In the genomic region with DNA sequence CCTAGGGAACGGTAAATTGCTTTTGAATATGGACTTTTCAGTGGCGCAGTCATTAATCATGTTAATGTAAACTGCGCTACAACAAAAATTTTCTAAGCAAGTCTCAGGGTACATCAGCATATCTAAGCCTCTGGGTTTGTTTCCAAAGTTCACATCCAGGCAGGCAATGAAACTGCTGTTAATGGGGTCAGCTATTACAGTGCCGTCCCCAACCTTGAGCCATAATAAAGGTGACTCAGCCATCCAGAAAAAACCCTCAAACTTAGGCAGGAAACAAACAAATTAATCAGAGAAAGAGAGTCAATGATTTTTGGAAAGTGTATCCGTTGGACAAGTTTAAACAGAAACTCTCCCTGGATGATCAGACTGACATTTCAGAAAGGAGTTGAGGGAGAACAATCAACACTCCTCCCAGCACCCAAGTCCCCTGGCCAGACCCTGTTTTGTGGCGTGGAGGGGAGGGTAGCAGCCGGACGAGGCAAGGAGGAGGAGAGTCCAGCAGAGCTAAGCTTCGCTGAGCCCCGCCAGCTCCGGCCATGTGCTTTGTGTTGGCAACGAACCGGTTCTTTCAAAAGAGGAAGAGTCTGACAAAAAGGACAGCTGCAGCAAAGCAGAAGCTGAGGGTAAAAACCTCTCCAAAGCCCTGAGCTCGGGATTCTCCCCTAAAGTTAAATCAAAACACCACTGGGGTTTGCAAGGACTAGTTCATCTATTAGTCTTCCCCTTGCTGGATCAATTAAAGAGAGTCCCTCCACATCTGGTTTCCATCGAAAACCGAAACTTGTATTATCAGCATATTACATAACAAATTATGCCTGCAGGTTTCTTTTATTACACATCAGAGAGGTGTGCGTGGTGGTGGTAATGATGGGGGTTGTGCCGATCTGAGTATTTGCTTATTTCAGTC, we compare ENCODE assay signal across 1 cellular context.
A peak's percentile ranks its signal among the peaks of the same experiment; 100 is the strongest.
TF ChIP-seq lines count a peak whose summit lies in the region.

No MANE protein-coding gene starts in this region.

TF ChIP-seq in HepG2, 621 proteins besides CTCF, POLR2A, EP300 and RAD21 (continued from another document and continues in another):
- TF ChIP-seq POGK (CRISPR knock-in tag; conservative IDR thresholded peaks at IDR 0.05) (no peak), SETDB1 (CRISPR knock-in tag; IDR thresholded peaks at IDR 0.05; ENCODE audit: borderline replicate concordance) (no peak), CBFB (CRISPR knock-in tag; IDR thresholded peaks at IDR 0.05) (no peak), ZNF275 (CRISPR knock-in tag; IDR thresholded peaks at IDR 0.05; ENCODE audit: borderline replicate concordance) (no peak), ATF7 (IDR thresholded peaks at IDR 0.05) (no peak), ATF7 (CRISPR knock-in tag; IDR thresholded peaks at IDR 0.05) (no peak), KLF6 (CRISPR knock-in tag; IDR thresholded peaks at IDR 0.05) (no peak), HNRNPLL (IDR thresholded peaks at IDR 0.05; ENCODE audit: low read depth, low read length, poor library complexity, severe bottlenecking) (no peak), ZNF235 (CRISPR knock-in tag; IDR thresholded peaks at IDR 0.05; ENCODE audit: borderline replicate concordance) (no peak), ZFP62 (CRISPR knock-in tag; IDR thresholded peaks at IDR 0.05) (no peak), RORA (CRISPR knock-in tag; IDR thresholded peaks at IDR 0.05) (no peak), NAIF1 (CRISPR knock-in tag; IDR thresholded peaks at IDR 0.05; ENCODE audit: borderline replicate concordance) (no peak), ARNTL (CRISPR knock-in tag; IDR thresholded peaks at IDR 0.05) (no peak), SMYD3 (CRISPR knock-in tag; IDR thresholded peaks at IDR 0.05) (no peak), MEIS1 (CRISPR knock-in tag; IDR thresholded peaks at IDR 0.05; ENCODE audit: borderline replicate concordance) (no peak), HNF4G (IDR thresholded peaks at IDR 0.05; ENCODE audit: borderline replicate concordance, low read depth, low read length) (no peak), HNF4G (CRISPR knock-in tag; IDR thresholded peaks at IDR 0.05; ENCODE audit: borderline replicate concordance, low read depth) (no peak), ZNF704 (CRISPR knock-in tag; IDR thresholded peaks at IDR 0.05; ENCODE audit: borderline replicate concordance) (no peak), SKI (IDR thresholded peaks at IDR 0.05; ENCODE audit: partially characterized antibody) (no peak), FOXA1 (IDR thresholded peaks at IDR 0.05) (no peak), FOXA1 (CRISPR knock-in tag; IDR thresholded peaks at IDR 0.05) (no peak), ZNF766 (CRISPR knock-in tag; IDR thresholded peaks at IDR 0.05; ENCODE audit: borderline replicate concordance) (no peak), PAF1 (CRISPR knock-in tag; IDR thresholded peaks at IDR 0.05) (no peak), ZNF362 (CRISPR knock-in tag; IDR thresholded peaks at IDR 0.05; ENCODE audit: borderline replicate concordance) (no peak), EHMT2 (IDR thresholded peaks at IDR 0.05; ENCODE audit: borderline replicate concordance, low read depth, low read length) (no peak), ZNF850 (CRISPR knock-in tag; conservative IDR thresholded peaks at IDR 0.05) (no peak), ZNF691 (CRISPR knock-in tag; IDR thresholded peaks at IDR 0.05; ENCODE audit: borderline replicate concordance, low read depth) (no peak), KDM4B (CRISPR knock-in tag; IDR thresholded peaks at IDR 0.05) (no peak), ZNF614 (CRISPR knock-in tag; IDR thresholded peaks at IDR 0.05; ENCODE audit: borderline replicate concordance) (0 out of 2 replicates have a peak, but pooled peaks have one; percentile 19), NFKB2 (CRISPR knock-in tag; IDR thresholded peaks at IDR 0.05; ENCODE audit: borderline replicate concordance) (no peak), PCBP2 (optimal IDR thresholded peaks at IDR 0.05; ENCODE audit: low read depth, low read length, poor library complexity, severe bottlenecking) (no peak), MTA1 (CRISPR knock-in tag; IDR thresholded peaks at IDR 0.05; ENCODE audit: borderline replicate concordance) (no peak), ZNF383 (CRISPR knock-in tag; IDR thresholded peaks at IDR 0.05; ENCODE audit: borderline replicate concordance) (no peak), ZNF335 (CRISPR knock-in tag; IDR thresholded peaks at IDR 0.05) (no peak), NR2F6 (IDR thresholded peaks at IDR 0.05) (no peak), NR2F6 (CRISPR knock-in tag; IDR thresholded peaks at IDR 0.05) (0 out of 2 replicates have a peak, but pooled peaks have one; percentile 25), TARDBP (CRISPR knock-in tag; IDR thresholded peaks at IDR 0.05) (no peak), EZH2 (conservative IDR thresholded peaks at IDR 0.05; ENCODE audit: low read depth, low read length) (no peak), TBP (CRISPR knock-in tag; IDR thresholded peaks at IDR 0.05) (no peak), BCL6 (CRISPR knock-in tag; IDR thresholded peaks at IDR 0.05) (peak; percentile 45; the same call in 1 of the 2 replicates), MYNN (CRISPR knock-in tag; IDR thresholded peaks at IDR 0.05; ENCODE audit: low read depth) (no peak), HNRNPL (IDR thresholded peaks at IDR 0.05; ENCODE audit: low read depth, low read length) (no peak), POLR2AphosphoS5 (IDR thresholded peaks at IDR 0.05; ENCODE audit: low read depth, low read length) (no peak)
- TF ChIP-seq, protein P1, sequence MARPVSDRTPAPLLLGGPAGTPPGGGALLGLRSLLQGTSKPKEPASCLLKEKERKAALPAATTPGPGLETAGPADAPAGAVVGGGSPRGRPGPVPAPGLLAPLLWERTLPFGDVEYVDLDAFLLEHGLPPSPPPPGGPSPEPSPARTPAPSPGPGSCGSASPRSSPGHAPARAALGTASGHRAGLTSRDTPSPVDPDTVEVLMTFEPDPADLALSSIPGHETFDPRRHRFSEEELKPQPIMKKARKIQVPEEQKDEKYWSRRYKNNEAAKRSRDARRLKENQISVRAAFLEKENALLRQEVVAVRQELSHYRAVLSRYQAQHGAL (CRISPR knock-in tag; IDR thresholded peaks at IDR 0.05; ENCODE audit: not compliant biosample characterization), result no peak
- TF ChIP-seq, protein P2, sequence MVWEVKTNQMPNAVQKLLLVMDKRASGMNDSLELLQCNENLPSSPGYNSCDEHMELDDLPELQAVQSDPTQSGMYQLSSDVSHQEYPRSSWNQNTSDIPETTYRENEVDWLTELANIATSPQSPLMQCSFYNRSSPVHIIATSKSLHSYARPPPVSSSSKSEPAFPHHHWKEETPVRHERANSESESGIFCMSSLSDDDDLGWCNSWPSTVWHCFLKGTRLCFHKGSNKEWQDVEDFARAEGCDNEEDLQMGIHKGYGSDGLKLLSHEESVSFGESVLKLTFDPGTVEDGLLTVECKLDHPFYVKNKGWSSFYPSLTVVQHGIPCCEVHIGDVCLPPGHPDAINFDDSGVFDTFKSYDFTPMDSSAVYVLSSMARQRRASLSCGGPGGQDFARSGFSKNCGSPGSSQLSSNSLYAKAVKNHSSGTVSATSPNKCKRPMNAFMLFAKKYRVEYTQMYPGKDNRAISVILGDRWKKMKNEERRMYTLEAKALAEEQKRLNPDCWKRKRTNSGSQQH (CRISPR knock-in tag; IDR thresholded peaks at IDR 0.05; ENCODE audit: low read depth), result no peak; the same call in 1 of the 2 replicates
- TF ChIP-seq, protein P3, sequence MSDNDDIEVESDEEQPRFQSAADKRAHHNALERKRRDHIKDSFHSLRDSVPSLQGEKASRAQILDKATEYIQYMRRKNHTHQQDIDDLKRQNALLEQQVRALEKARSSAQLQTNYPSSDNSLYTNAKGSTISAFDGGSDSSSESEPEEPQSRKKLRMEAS (IDR thresholded peaks at IDR 0.05), result peak; percentile 75
- TF ChIP-seq, protein P4, sequence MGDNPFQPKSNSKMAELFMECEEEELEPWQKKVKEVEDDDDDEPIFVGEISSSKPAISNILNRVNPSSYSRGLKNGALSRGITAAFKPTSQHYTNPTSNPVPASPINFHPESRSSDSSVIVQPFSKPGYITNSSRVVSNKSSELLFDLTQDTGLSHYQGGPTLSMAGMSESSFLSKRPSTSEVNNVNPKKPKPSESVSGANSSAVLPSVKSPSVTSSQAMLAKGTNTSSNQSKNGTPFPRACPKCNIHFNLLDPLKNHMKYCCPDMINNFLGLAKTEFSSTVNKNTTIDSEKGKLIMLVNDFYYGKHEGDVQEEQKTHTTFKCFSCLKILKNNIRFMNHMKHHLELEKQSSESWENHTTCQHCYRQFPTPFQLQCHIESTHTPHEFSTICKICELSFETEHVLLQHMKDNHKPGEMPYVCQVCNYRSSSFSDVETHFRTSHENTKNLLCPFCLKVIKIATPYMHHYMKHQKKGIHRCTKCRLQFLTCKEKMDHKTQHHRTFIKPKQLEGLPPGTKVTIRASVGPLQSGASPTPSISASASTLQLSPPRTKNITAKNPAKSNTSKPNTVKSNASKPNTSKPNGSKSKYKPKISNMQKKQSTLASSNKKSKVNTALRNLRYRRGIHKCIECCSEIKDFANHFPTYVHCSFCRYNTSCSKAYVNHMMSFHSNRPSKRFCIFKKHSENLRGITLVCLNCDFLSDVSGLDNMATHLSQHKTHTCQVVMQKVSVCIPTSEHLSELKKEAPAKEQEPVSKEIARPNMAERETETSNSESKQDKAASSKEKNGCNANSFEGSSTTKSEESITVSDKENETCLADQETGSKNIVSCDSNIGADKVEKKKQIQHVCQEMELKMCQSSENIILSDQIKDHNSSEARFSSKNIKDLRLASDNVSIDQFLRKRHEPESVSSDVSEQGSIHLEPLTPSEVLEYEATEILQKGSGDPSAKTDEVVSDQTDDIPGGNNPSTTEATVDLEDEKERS (CRISPR knock-in tag; IDR thresholded peaks at IDR 0.05), result no peak
- TF ChIP-seq, protein P5, sequence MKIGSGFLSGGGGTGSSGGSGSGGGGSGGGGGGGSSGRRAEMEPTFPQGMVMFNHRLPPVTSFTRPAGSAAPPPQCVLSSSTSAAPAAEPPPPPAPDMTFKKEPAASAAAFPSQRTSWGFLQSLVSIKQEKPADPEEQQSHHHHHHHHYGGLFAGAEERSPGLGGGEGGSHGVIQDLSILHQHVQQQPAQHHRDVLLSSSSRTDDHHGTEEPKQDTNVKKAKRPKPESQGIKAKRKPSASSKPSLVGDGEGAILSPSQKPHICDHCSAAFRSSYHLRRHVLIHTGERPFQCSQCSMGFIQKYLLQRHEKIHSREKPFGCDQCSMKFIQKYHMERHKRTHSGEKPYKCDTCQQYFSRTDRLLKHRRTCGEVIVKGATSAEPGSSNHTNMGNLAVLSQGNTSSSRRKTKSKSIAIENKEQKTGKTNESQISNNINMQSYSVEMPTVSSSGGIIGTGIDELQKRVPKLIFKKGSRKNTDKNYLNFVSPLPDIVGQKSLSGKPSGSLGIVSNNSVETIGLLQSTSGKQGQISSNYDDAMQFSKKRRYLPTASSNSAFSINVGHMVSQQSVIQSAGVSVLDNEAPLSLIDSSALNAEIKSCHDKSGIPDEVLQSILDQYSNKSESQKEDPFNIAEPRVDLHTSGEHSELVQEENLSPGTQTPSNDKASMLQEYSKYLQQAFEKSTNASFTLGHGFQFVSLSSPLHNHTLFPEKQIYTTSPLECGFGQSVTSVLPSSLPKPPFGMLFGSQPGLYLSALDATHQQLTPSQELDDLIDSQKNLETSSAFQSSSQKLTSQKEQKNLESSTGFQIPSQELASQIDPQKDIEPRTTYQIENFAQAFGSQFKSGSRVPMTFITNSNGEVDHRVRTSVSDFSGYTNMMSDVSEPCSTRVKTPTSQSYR (CRISPR knock-in tag; IDR thresholded peaks at IDR 0.05; ENCODE audit: borderline replicate concordance), result no peak
